12 cellular contexts compared by ENCODE assay signal in genomic region chr7:99860281-99861127, GRCh38. TPM values are rescaled to one million over a fixed set of nuclear protein-coding genes. Genes with fewer than 3 reads are reported as not detected.
DNase-seq lines count a peak whose midpoint lies in the region; ATAC-seq and TF ChIP-seq lines count a peak whose summit lies in the region.
"Had no signal": no experiment of that assay in that cellular context is flagged by ENCODE, and none has a peak within 500 bp of the region (broad histone marks: within the 10 kb centered on the region; RNA-seq: fewer than 3 reads in every experiment).

No MANE protein-coding gene starts in this region.

- H3K4me3 ChIP-seq in SK-N-SH (ENCODE audit: low read depth in 2 of 2, low read length in 1 of 2): no peak overlapping the region
- no peak overlapping the region for H3K4me3 ChIP-seq in foreskin fibroblast (ENCODE audit: low read depth in 1 of 2, low read length in 2 of 2)
- no peak overlapping the region for H3K4me3 ChIP-seq in psoas muscle
- H3K4me3 ChIP-seq: SJSA1 had no signal

- no peak overlapping the region for H2AFZ ChIP-seq in SK-N-SH (ENCODE audit: low read depth)

- no peak overlapping the region for H3K9ac ChIP-seq in SK-N-SH

- no peaks in the 10 kb centered on the region for H3K79me2 ChIP-seq in SK-N-SH (ENCODE audit: insufficient read depth)

- peak overlapping the region; percentile 44 for H3K4me2 ChIP-seq in SK-N-SH

- H3K36me3 ChIP-seq in SK-N-SH (replicated peaks in 1 of 2; ENCODE audit: control insufficient read depth in 1 of 2, insufficient read depth in 2 of 2, low read length in 1 of 2) (no peaks in the 10 kb centered on the region), psoas muscle (ENCODE audit: insufficient read depth in 1 of 2, low read depth in 1 of 2) (no peaks in the 10 kb centered on the region)
- H3K36me3 ChIP-seq: SJSA1 had no signal

- H3K27me3 ChIP-seq in SK-N-SH (ENCODE audit: insufficient read depth) (no peaks in the 10 kb centered on the region; the same call in 1 of the 2 replicates), psoas muscle (ENCODE audit: insufficient read depth in 3 of 3, low read length in 2 of 3) (no peaks in the 10 kb centered on the region)
- H3K27me3 ChIP-seq: SJSA1 had no signal

- ATAC-seq in psoas muscle: peak; percentile 96 to 98 (median 97)
- ATAC-seq in GM21423 (IDR thresholded peaks at IDR 0.05; ENCODE audit: unreplicated experiment): no peak
- ATAC-seq in GM18867 (IDR thresholded peaks at IDR 0.05; ENCODE audit: unreplicated experiment): no peak

- H3K27ac ChIP-seq in SK-N-SH (ENCODE audit: low read depth in 2 of 2, low read length in 1 of 2): no peak overlapping the region
- peak overlapping the region; percentile 51 for H3K27ac ChIP-seq in psoas muscle
- H3K27ac ChIP-seq: SJSA1 had no signal

- POLR2A ChIA-PET in SK-N-SH (lab: Yijun Ruan, JAX): no interaction called here

- 21% methylated on average over 15 of the region's 15 CpGs for WGBS in SK-N-SH (ENCODE audit: low lambda C conversion rate)
- 46 to 61% (median 47%) methylated on average over 15 of the region's 15 CpGs for WGBS in psoas muscle, 3 donors

- TF ChIP-seq RAD21 in SK-N-SH (IDR thresholded peaks at IDR 0.05; ENCODE audit: low read length): no peak

- peaks cover 0 to 5% of the 10 kb centered on the region in 2 experiments; a peak in 1 of 4 replicates for H3K4me1 ChIP-seq in SK-N-SH (ENCODE audit: control insufficient read depth in 1 of 2, insufficient read depth in 2 of 2, low read depth in 1 of 2, low read length in 1 of 2)
- peaks cover 11% of the 10 kb centered on the region for H3K4me1 ChIP-seq in psoas muscle
- H3K4me1 ChIP-seq: SJSA1 had no signal

- H3K9me2 ChIP-seq in SK-N-SH: no peaks in the 10 kb centered on the region

- no peaks in the 10 kb centered on the region for H3K9me3 ChIP-seq in SK-N-SH
- peaks cover 7% of the 10 kb centered on the region for H3K9me3 ChIP-seq in psoas muscle
- H3K9me3 ChIP-seq: SJSA1 had no signal

- TF ChIP-seq CTCF in SK-N-SH (IDR thresholded peaks at IDR 0.05): no peak
- TF ChIP-seq CTCF in foreskin fibroblast (IDR thresholded peaks at IDR 0.05; ENCODE audit: low read depth, low read length): no peak
- no peak for TF ChIP-seq CTCF in psoas muscle (IDR thresholded peaks at IDR 0.05)

- no peaks in the 10 kb centered on the region for H3F3A ChIP-seq in SK-N-SH (replicated peaks; ENCODE audit: insufficient read depth)

- CTCF ChIA-PET in SK-N-SH (lab: Yijun Ruan, JAX): no interaction called here

- DNase-seq in ELF-1 (ENCODE audit: low read depth, low spot score) (peak; percentile 15), SK-N-SH (no peak), foreskin fibroblast (peak; percentile 23 to 77), psoas muscle (peak; percentile 52 to 60), SW 1271 (lab: John Stamatoyannopoulos, UW) (no peak), SKM-1 treated with dmso at 0.1 percent for 144 hours (lab: John Stamatoyannopoulos, UW; ENCODE audit: unreplicated experiment) (no peak)
- DNase-seq: cortex of kidney, DMS153, NCI-H146 had no signal

- no peak for TF ChIP-seq EP300 in SK-N-SH (IDR thresholded peaks at IDR 0.05; ENCODE audit: borderline replicate concordance in 1 of 2, low read depth in 1 of 2, low read length in 1 of 2)

- H4K20me1 ChIP-seq in SK-N-SH (ENCODE audit: insufficient read depth): no peaks in the 10 kb centered on the region

- intact Hi-C loops in psoas muscle (cut with DNase I): no loop called here

TF ChIP-seq in SK-N-SH, 30 proteins besides CTCF, POLR2A, EP300 and RAD21:
- TF ChIP-seq MAX (IDR thresholded peaks at IDR 0.05; ENCODE audit: low read depth) (0 out of 2 replicates have a peak, but pooled peaks have one; percentile 22), JUND (IDR thresholded peaks at IDR 0.05) (no peak), GABPA (IDR thresholded peaks at IDR 0.05; ENCODE audit: low read depth) (no peak), NFIC (IDR thresholded peaks at IDR 0.05; ENCODE audit: borderline replicate concordance) (peak; percentile 49; the same call in 1 of the 2 replicates), ELF1 (IDR thresholded peaks at IDR 0.05) (no peak)

RNA-seq across cellular contexts. Expression of gene OR2AE1, which starts 16.3 kb away (rescaled TPM):
- polyA plus RNA-seq in SK-N-SH (2012; rRNA removed): not detected in 2 replicates
- polyA plus RNA-seq in SK-N-SH (2012; cell fraction: cytosol; rRNA removed): not detected in 2 replicates
- polyA plus RNA-seq in SK-N-SH (2012; cell fraction: nucleus; rRNA removed): not detected in 2 replicates
- not detected for total RNA-seq in psoas muscle
- polyA plus RNA-seq in psoas muscle: under 1 TPM in 2 of 3 donors, not detected in 1; 0.05 to 0.17 TPM
- total RNA-seq: SJSA1 had no signal

RNA-seq across cellular contexts. Expression of gene CYP3A43, which starts 32.7 kb away (rescaled TPM):
- polyA plus RNA-seq in SK-N-SH (2012; rRNA removed) (not detected in 2 replicates), psoas muscle (under 1 TPM in 1 of 3 donors, not detected in 2; 0.08 TPM)
- polyA plus RNA-seq in SK-N-SH (2012; cell fraction: cytosol; rRNA removed): not detected in 2 replicates
- polyA plus RNA-seq in SK-N-SH (2012; cell fraction: nucleus; rRNA removed): not detected in 2 replicates
- under 1 TPM in 1 of 4 donors, not detected in 3; 0.29 TPM for total RNA-seq in psoas muscle
- total RNA-seq: SJSA1 had no signal

RNA-seq across cellular contexts. Expression of gene TRIM4, which starts 58.8 kb away (rescaled TPM):
- polyA plus RNA-seq in SK-N-SH (2012; rRNA removed): 6.6 and 7.6 TPM in 2 replicates
- polyA plus RNA-seq in SK-N-SH (2012; cell fraction: cytosol; rRNA removed): 8.9 and 9.6 TPM in 2 replicates
- 6.8 and 8.8 TPM in 2 replicates for polyA plus RNA-seq in SK-N-SH (2012; cell fraction: nucleus; rRNA removed)
- total RNA-seq in psoas muscle: 1 to 10 TPM; 4.4 to 8.9 (median 6.1) TPM
- 1 to 10 TPM; 2.6 to 8.8 (median 4.3) TPM for polyA plus RNA-seq in psoas muscle

Comparison
In these comparisons a context has a peak if more than half of its experiments do, and no peak if none do; other contexts are left out.
1. DNase-seq: peak in ELF-1 (single experiment), foreskin fibroblast (2 of 2) and psoas muscle (2 of 2); none in SK-N-SH (single experiment), SW 1271 (0 of 2) and SKM-1 treated with dmso at 0.1 percent for 144 hours (single experiment).
2. ATAC-seq: peak in psoas muscle (4 of 4); none in GM21423 (single experiment) and GM18867 (single experiment).